1 cellular context compared by ENCODE assay signal in the genomic region with DNA sequence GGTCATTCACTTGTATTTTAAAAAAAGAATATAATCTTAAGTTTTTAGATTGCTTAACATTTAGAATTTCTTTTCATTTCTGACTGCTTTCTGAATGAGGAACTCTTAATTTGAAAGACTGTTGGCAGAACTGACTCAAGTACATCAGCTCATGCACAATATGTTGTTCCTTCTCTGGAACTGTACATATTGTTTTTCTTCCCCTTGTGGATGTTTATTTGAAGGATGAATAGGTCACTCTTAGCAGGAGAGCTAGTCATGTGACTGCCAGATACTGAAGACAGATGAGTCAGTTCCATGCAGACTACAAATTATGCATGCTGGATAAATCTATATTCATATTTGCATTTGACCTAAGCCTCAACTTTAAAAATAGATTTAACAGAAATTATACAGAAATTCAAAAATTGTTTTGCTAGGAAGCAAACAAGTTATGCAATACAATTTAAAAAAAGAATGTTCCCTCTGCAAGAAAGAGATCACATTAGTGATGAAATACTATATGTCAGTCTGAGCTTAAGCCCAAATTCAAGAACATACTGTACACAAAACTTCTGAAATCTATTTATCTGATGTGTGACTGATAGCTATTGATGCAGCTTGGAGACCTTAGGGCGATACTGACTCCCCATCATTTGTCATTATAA.
A peak's percentile ranks its signal among the peaks of the same experiment; 100 is the strongest.
TF ChIP-seq lines count a peak whose summit lies in the region.

No MANE protein-coding gene starts in this region.

TF ChIP-seq in HepG2, 621 proteins besides CTCF, POLR2A, EP300 and RAD21 (continued from another document):
- TF ChIP-seq CEBPB (IDR thresholded peaks at IDR 0.05; ENCODE audit: borderline replicate concordance, low read depth, low read length) = peak; percentile 37; the same call in 1 of the 2 replicates
